In genomic region chr15:97517726-97518125, GRCh38 we compare ENCODE assay signal across 25 cellular contexts.
"Had no signal": no experiment of that assay in that cellular context is flagged by ENCODE, and none has a peak within 500 bp of the region (broad histone marks: within the 10 kb centered on the region; RNA-seq: fewer than 3 reads in every experiment).

No MANE protein-coding gene starts in this region.

- H3K9me3 Mint-ChIP-seq: activated naive CD4-positive, alpha-beta T cell treated with anti-CD3 and anti-CD28 coated beads, Interleukin-2, amount 50 U/mL, for 24 hours; activated naive CD8-positive, alpha-beta T cell treated with anti-CD3 and anti-CD28 coated beads, Interleukin-2, amount 50 U/mL, for 24 hours; dendritic cell treated with granulocyte-macrophage colony-stimulating factor and Interleukin-4, amounts not matched to agents 40 ng/mL and 50 ng/mL, for 4 days; endodermal cell; nephron; stimulated activated naive B cell treated with anti-CD40 and anti-IgM and Interleukin-4, amounts not matched to agents 10 μg/mL and 1 μg/mL and 100 μg/mL, for 72 hours had no signal

- ATAC-seq: activated CD4-positive, alpha-beta T cell treated with anti-CD3 and anti-CD28 coated beads for 36 hours; activated CD8-positive, alpha-beta memory T cell treated with anti-CD3 and anti-CD28 coated beads, Interleukin-2, amount 10 ng/mL, durations not matched to agents 7 days and 5 days; activated CD8-positive, alpha-beta T cell treated with anti-CD3 and anti-CD28 coated beads, Interleukin-2, amount 10 ng/mL, durations not matched to agents 7 days and 5 days; activated naive CD8-positive, alpha-beta T cell treated with anti-CD3 and anti-CD28 coated beads, Interleukin-2, amount 50 U/mL, for 24 hours; gastroesophageal sphincter; left cardiac atrium; left ventricle myocardium superior; right cardiac atrium; stimulated activated naive B cell treated with anti-CD40 and anti-IgM and Interleukin-4, amounts not matched to agents 10 μg/mL and 1 μg/mL and 100 μg/mL, for 72 hours; upper lobe of right lung had no signal

- H3K4me1 Mint-ChIP-seq: activated CD4-positive, alpha-beta T cell treated with anti-CD3 and anti-CD28 coated beads for 36 hours; activated CD8-positive, alpha-beta memory T cell treated with anti-CD3 and anti-CD28 coated beads, Interleukin-2, amount 10 ng/mL, durations not matched to agents 7 days and 5 days; activated naive CD4-positive, alpha-beta T cell treated with anti-CD3 and anti-CD28 coated beads, Interleukin-2, amount 50 U/mL, for 24 hours; activated naive CD8-positive, alpha-beta T cell treated with anti-CD3 and anti-CD28 coated beads, Interleukin-2, amount 50 U/mL, for 24 hours had no signal

- H3K27me3 Mint-ChIP-seq: activated CD4-positive, alpha-beta T cell treated with anti-CD3 and anti-CD28 coated beads for 36 hours; activated CD8-positive, alpha-beta memory T cell treated with anti-CD3 and anti-CD28 coated beads, Interleukin-2, amount 10 ng/mL, durations not matched to agents 7 days and 5 days; activated naive CD4-positive, alpha-beta T cell treated with anti-CD3 and anti-CD28 coated beads, Interleukin-2, amount 50 U/mL, for 24 hours; stimulated activated naive B cell treated with anti-CD40 and anti-IgM and Interleukin-4, amounts not matched to agents 10 μg/mL and 1 μg/mL and 100 μg/mL, for 72 hours had no signal

- DNase-seq: activated CD4-positive, alpha-beta T cell treated with anti-CD3 and anti-CD28 coated beads for 36 hours; activated CD4-positive, CD25-positive, alpha-beta regulatory T cell; activated CD8-positive, alpha-beta memory T cell treated with anti-CD3 and anti-CD28 coated beads, Interleukin-2, amount 10 ng/mL, durations not matched to agents 7 days and 5 days; activated CD8-positive, alpha-beta T cell treated with anti-CD3 and anti-CD28 coated beads, Interleukin-2, amount 10 ng/mL, durations not matched to agents 7 days and 5 days; activated naive CD8-positive, alpha-beta T cell treated with anti-CD3 and anti-CD28 coated beads, Interleukin-2, amount 50 U/mL, for 24 hours; activated T-cell treated with anti-CD3 and anti-CD28 coated beads, Interleukin-2, amount 50 U/mL, for 48 hours; amygdala; caudate nucleus; endodermal cell; esophagus squamous epithelium; left cardiac atrium; left ventricle myocardium superior; posterior cingulate gyrus; right cardiac atrium; stimulated activated CD4-positive, alpha-beta T cell treated with anti-CD3 and anti-CD28 coated beads, Interleukin-15, amount 100 ng/mL, for 24 hours; stimulated activated CD4-positive, alpha-beta T cell treated with anti-CD3 and anti-CD28 coated beads, Interleukin-2, amount 100 ng/mL, for 24 hours; stimulated activated naive B cell treated with anti-CD40 and anti-IgM and Interleukin-4, amounts not matched to agents 10 μg/mL and 1 μg/mL and 100 μg/mL, for 72 hours; stomach; tibial artery; upper lobe of right lung had no signal

- H3K4me3 Mint-ChIP-seq: activated CD4-positive, alpha-beta T cell treated with anti-CD3 and anti-CD28 coated beads for 36 hours; activated CD8-positive, alpha-beta memory T cell treated with anti-CD3 and anti-CD28 coated beads, Interleukin-2, amount 10 ng/mL, durations not matched to agents 7 days and 5 days; activated CD8-positive, alpha-beta T cell treated with anti-CD3 and anti-CD28 coated beads, Interleukin-2, amount 10 ng/mL, durations not matched to agents 7 days and 5 days; activated naive CD4-positive, alpha-beta T cell treated with anti-CD3 and anti-CD28 coated beads, Interleukin-2, amount 50 U/mL, for 24 hours; activated naive CD8-positive, alpha-beta T cell treated with anti-CD3 and anti-CD28 coated beads, Interleukin-2, amount 50 U/mL, for 24 hours; dendritic cell treated with granulocyte-macrophage colony-stimulating factor and Interleukin-4, amounts not matched to agents 40 ng/mL and 50 ng/mL, for 4 days; endodermal cell; nephron; stimulated activated naive B cell treated with anti-CD40 and anti-IgM and Interleukin-4, amounts not matched to agents 10 μg/mL and 1 μg/mL and 100 μg/mL, for 72 hours had no signal

- H3K27ac Mint-ChIP-seq: activated CD4-positive, alpha-beta T cell treated with anti-CD3 and anti-CD28 coated beads for 36 hours; activated CD8-positive, alpha-beta memory T cell treated with anti-CD3 and anti-CD28 coated beads, Interleukin-2, amount 10 ng/mL, durations not matched to agents 7 days and 5 days; activated CD8-positive, alpha-beta T cell treated with anti-CD3 and anti-CD28 coated beads, Interleukin-2, amount 10 ng/mL, durations not matched to agents 7 days and 5 days; activated naive CD4-positive, alpha-beta T cell treated with anti-CD3 and anti-CD28 coated beads, Interleukin-2, amount 50 U/mL, for 24 hours; activated naive CD8-positive, alpha-beta T cell treated with anti-CD3 and anti-CD28 coated beads, Interleukin-2, amount 50 U/mL, for 24 hours; activated T-helper 2 cell treated with anti-CD3 and anti-CD28 coated beads, Interferon-gamma antibody, Interleukin-2, Interleukin-4, amounts not matched to agents 10 μg/mL and 5 μg/mL and 100 μg/mL, durations not matched to agents 14 hours and 24 hours and 36 hours; dendritic cell treated with granulocyte-macrophage colony-stimulating factor and Interleukin-4, amounts not matched to agents 40 ng/mL and 50 ng/mL, for 4 days; endodermal cell; nephron; stimulated activated naive B cell treated with anti-CD40 and anti-IgM and Interleukin-4, amounts not matched to agents 10 μg/mL and 1 μg/mL and 100 μg/mL, for 72 hours had no signal

- H3K36me3 Mint-ChIP-seq: activated CD8-positive, alpha-beta memory T cell treated with anti-CD3 and anti-CD28 coated beads, Interleukin-2, amount 10 ng/mL, durations not matched to agents 7 days and 5 days; activated naive CD4-positive, alpha-beta T cell treated with anti-CD3 and anti-CD28 coated beads, Interleukin-2, amount 50 U/mL, for 24 hours; stimulated activated naive B cell treated with anti-CD40 and anti-IgM and Interleukin-4, amounts not matched to agents 10 μg/mL and 1 μg/mL and 100 μg/mL, for 72 hours had no signal
